Comparison of ENCODE assay signal across 22 cellular contexts in the genomic region with DNA sequence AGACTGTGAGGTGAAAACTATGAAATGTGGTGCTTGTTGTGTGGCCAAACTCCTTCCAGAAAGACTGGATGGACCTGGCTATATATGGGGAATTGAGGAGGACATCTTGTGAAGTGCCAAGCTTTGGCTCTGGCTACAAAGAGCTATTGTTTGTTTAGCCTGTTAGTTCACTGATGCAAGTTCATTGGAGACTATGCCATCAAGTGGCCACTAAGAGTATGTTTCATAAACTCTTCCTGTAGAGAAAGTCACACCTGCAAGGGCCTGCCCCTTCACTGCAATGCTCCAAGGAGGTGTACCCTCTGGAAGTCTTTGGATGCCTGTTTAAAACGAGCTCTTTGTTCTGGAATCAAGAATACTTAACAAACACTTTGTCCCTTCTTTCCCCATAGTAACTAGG.
A peak's percentile ranks its signal among the peaks of the same experiment; 100 is the strongest.
DNase-seq lines count a peak whose midpoint lies in the region; ATAC-seq and TF ChIP-seq lines count a peak whose summit lies in the region.
"Had no signal": no experiment of that assay in that cellular context is flagged by ENCODE, and none has a peak within 500 bp of the region (broad histone marks: within the 10 kb centered on the region; RNA-seq: fewer than 3 reads in every experiment).

No MANE protein-coding gene starts in this region.

- DNase-seq in GM23338 (ENCODE audit: low spot score) (peak; percentile 54), NAMALWA (ENCODE audit: low spot score) (peak; percentile 1), adrenal gland (peak in 1 of 7 donors; percentile 2), neural progenitor cell (ENCODE audit: low spot score) (peak; percentile 15), brain microvascular endothelial cell (no peak), DMS153 (lab: John Stamatoyannopoulos, UW) (no peak)
- DNase-seq: activated CD4-positive, CD25-positive, alpha-beta regulatory T cell treated with anti-CD3 and anti-CD28 coated beads, Interleukin-2, amount 50 U/mL, for 72 hours; activated T-cell treated with anti-CD3 and anti-CD28 coated beads, Interleukin-2, amount 50 U/mL, for 72 hours; effector memory CD8-positive, alpha-beta T cell; H7; naive thymus-derived CD4-positive, alpha-beta T cell; NCI-H187; stimulated activated CD4-positive, alpha-beta T cell treated with anti-CD3 and anti-CD28 coated beads, Interleukin-4, amount 100 ng/mL, for 1 hour; stomach; upper lobe of left lung had no signal

- H3K36me3 ChIP-seq in GM23338 (ENCODE audit: insufficient read depth): no peaks in the 10 kb centered on the region
- H3K36me3 ChIP-seq in adrenal gland (replicated peaks in 1 of 2): no peaks in the 10 kb centered on the region
- H3K36me3 ChIP-seq in neural progenitor cell: no peaks in the 10 kb centered on the region
- H3K36me3 ChIP-seq in brain microvascular endothelial cell (replicated peaks): no peaks in the 10 kb centered on the region
- H3K36me3 ChIP-seq: SJCRH30, stomach, upper lobe of left lung had no signal

- H3K9me2 ChIP-seq in GM23338 (ENCODE audit: insufficient read depth): no peaks in the 10 kb centered on the region

- H3K27ac Mint-ChIP-seq in GM23338 (no peak overlapping the region), neural progenitor cell (no peak overlapping the region)
- H3K27ac Mint-ChIP-seq: activated naive CD4-positive, alpha-beta T cell treated with anti-CD3 and anti-CD28 coated beads, Interleukin-2, amount 50 U/mL, for 24 hours; activated T-cell treated with anti-CD3 and anti-CD28 coated beads, Interleukin-2, amount 50 U/mL, for 72 hours; effector memory CD8-positive, alpha-beta T cell; naive thymus-derived CD4-positive, alpha-beta T cell had no signal

- peak; percentile 52; the same call in 2 of the 3 replicates for ATAC-seq in GM23338
- ATAC-seq in GM21737 (IDR thresholded peaks at IDR 0.05; ENCODE audit: unreplicated experiment): no peak
- no peak for ATAC-seq in HG02884 (IDR thresholded peaks at IDR 0.05; ENCODE audit: unreplicated experiment)
- ATAC-seq: activated T-cell treated with anti-CD3 and anti-CD28 coated beads, Interleukin-2, amount 50 U/mL, for 72 hours; effector memory CD8-positive, alpha-beta T cell; naive thymus-derived CD4-positive, alpha-beta T cell had no signal

- H3K36me3 Mint-ChIP-seq in GM23338 (ENCODE audit: low read depth): peaks cover 9% of the 10 kb centered on the region; the same call in 2 of the 3 replicates
- no peaks in the 10 kb centered on the region for H3K36me3 Mint-ChIP-seq in neural progenitor cell
- H3K36me3 Mint-ChIP-seq: activated naive CD4-positive, alpha-beta T cell treated with anti-CD3 and anti-CD28 coated beads, Interleukin-2, amount 50 U/mL, for 24 hours had no signal

- peak overlapping the region; percentile 30; the same call in 1 of the 2 replicates for H2AFZ ChIP-seq in GM23338
- peak overlapping the region; percentile 40 for H2AFZ ChIP-seq in neural progenitor cell (replicated peaks)
- H2AFZ ChIP-seq: parathyroid adenoma had no signal

- H3K4me2 ChIP-seq in GM23338 (no peak overlapping the region), neural progenitor cell (no peak overlapping the region)

- TF ChIP-seq CTCF in GM23338 (conservative IDR thresholded peaks at IDR 0.05; ENCODE audit: low read depth in 2 of 2) (peak; percentile 37 to 54), adrenal gland (IDR thresholded peaks at IDR 0.05) (peak in 4 of 6 experiments; percentile 11 to 31 (median 18)), neural progenitor cell (IDR thresholded peaks at IDR 0.05) (no peak), brain microvascular endothelial cell (IDR thresholded peaks at IDR 0.05; ENCODE audit: low read depth, low read length, missing control alignments) (no peak)

- WGBS in adrenal gland, 4 donors: 50 to 69% (median 59%) methylated on average over 1 of the region's 1 CpG

- no peak overlapping the region for H3K4me3 ChIP-seq in GM23338
- no peak overlapping the region for H3K4me3 ChIP-seq in adrenal gland
- no peak overlapping the region for H3K4me3 ChIP-seq in neural progenitor cell
- H3K4me3 ChIP-seq in brain microvascular endothelial cell (ENCODE audit: low read depth, low read length): no peak overlapping the region
- H3K4me3 ChIP-seq: SJCRH30, skin epidermis, stomach, upper lobe of left lung had no signal

- H3K27me3 Mint-ChIP-seq in GM23338 (ENCODE audit: insufficient read depth, low read depth, poor library complexity) (peaks cover 2% of the 10 kb centered on the region), neural progenitor cell (ENCODE audit: insufficient read depth, low read depth) (peaks cover 3% of the 10 kb centered on the region)
- H3K27me3 Mint-ChIP-seq: activated naive CD4-positive, alpha-beta T cell treated with anti-CD3 and anti-CD28 coated beads, Interleukin-2, amount 50 U/mL, for 24 hours; effector memory CD8-positive, alpha-beta T cell; naive thymus-derived CD4-positive, alpha-beta T cell had no signal

- intact Hi-C loops in adrenal gland (cut with DNase I): no loop called here

- H3K27me3 ChIP-seq in GM23338 (ENCODE audit: insufficient read depth) (no peaks in the 10 kb centered on the region), adrenal gland (no peaks in the 10 kb centered on the region), neural progenitor cell (no peaks in the 10 kb centered on the region), brain microvascular endothelial cell (replicated peaks) (no peaks in the 10 kb centered on the region)
- H3K27me3 ChIP-seq: SJCRH30, stomach, upper lobe of left lung had no signal

- H3K4me1 ChIP-seq in GM23338 (ENCODE audit: insufficient read depth) (no peaks in the 10 kb centered on the region), adrenal gland (replicated peaks in 1 of 2) (no peaks in the 10 kb centered on the region), neural progenitor cell (no peaks in the 10 kb centered on the region)
- H3K4me1 ChIP-seq: Caco-2, parathyroid adenoma, SJCRH30, stomach, upper lobe of left lung had no signal

- H3K27ac ChIP-seq in GM23338 (ENCODE audit: low read depth) (no peak overlapping the region), adrenal gland (no peak overlapping the region), neural progenitor cell (no peak overlapping the region), brain microvascular endothelial cell (no peak overlapping the region)
- H3K27ac ChIP-seq: parathyroid adenoma, SJCRH30, skin epidermis, stomach, upper lobe of left lung had no signal

- H3K9me3 Mint-ChIP-seq in GM23338 (peaks cover 70% of the 10 kb centered on the region), neural progenitor cell (peaks cover 17% of the 10 kb centered on the region)
- H3K9me3 Mint-ChIP-seq: activated naive CD4-positive, alpha-beta T cell treated with anti-CD3 and anti-CD28 coated beads, Interleukin-2, amount 50 U/mL, for 24 hours had no signal

- in situ Hi-C loops in brain microvascular endothelial cell (cut with HindIII; ENCODE audit: low pct_ligation_motif_present, low sequenced_read_pairs): no loop called here

- H3K9me3 ChIP-seq in adrenal gland (replicated peaks in 1 of 3) (peaks cover 0 to 6% (median 0%) of the 10 kb centered on the region in 3 donors), neural progenitor cell (ENCODE audit: low read depth) (peaks cover 4% of the 10 kb centered on the region)

- H3K4me3 Mint-ChIP-seq in GM23338 (no peak overlapping the region), neural progenitor cell (no peak overlapping the region)
- H3K4me3 Mint-ChIP-seq: activated naive CD4-positive, alpha-beta T cell treated with anti-CD3 and anti-CD28 coated beads, Interleukin-2, amount 50 U/mL, for 24 hours; activated T-cell treated with anti-CD3 and anti-CD28 coated beads, Interleukin-2, amount 50 U/mL, for 72 hours; effector memory CD8-positive, alpha-beta T cell; naive thymus-derived CD4-positive, alpha-beta T cell had no signal

- H4K20me1 ChIP-seq in GM23338 (replicated peaks; ENCODE audit: insufficient read depth): no peaks in the 10 kb centered on the region
- H4K20me1 ChIP-seq in neural progenitor cell (ENCODE audit: low read depth): no peaks in the 10 kb centered on the region

- H3K4me1 Mint-ChIP-seq in GM23338 (no peaks in the 10 kb centered on the region), neural progenitor cell (no peaks in the 10 kb centered on the region)
- H3K4me1 Mint-ChIP-seq: activated naive CD4-positive, alpha-beta T cell treated with anti-CD3 and anti-CD28 coated beads, Interleukin-2, amount 50 U/mL, for 24 hours; naive thymus-derived CD4-positive, alpha-beta T cell had no signal

- H3F3A ChIP-seq in GM23338 (replicated peaks; ENCODE audit: low read depth) (no peaks in the 10 kb centered on the region), neural progenitor cell (ENCODE audit: low read depth) (no peaks in the 10 kb centered on the region)

- H3K79me2 ChIP-seq in GM23338 (replicated peaks; ENCODE audit: insufficient read depth) (no peaks in the 10 kb centered on the region), neural progenitor cell (ENCODE audit: low read depth) (no peaks in the 10 kb centered on the region)
- H3K79me2 ChIP-seq: parathyroid adenoma had no signal

- TF ChIP-seq POLR2A in adrenal gland (IDR thresholded peaks at IDR 0.05): no peak

- H3K9ac ChIP-seq in neural progenitor cell: no peak overlapping the region
- H3K9ac ChIP-seq: parathyroid adenoma had no signal

TF ChIP-seq in GM23338, 12 proteins besides CTCF, POLR2A, EP300 and RAD21 (continues in another document):
- TF ChIP-seq EZH2 (IDR thresholded peaks at IDR 0.05; ENCODE audit: low read depth, unreplicated experiment) (no peak), ZNF114 (CRISPR knock-in tag; IDR thresholded peaks at IDR 0.05) (no peak), ZNF331 (CRISPR knock-in tag; IDR thresholded peaks at IDR 0.05; ENCODE audit: low read depth) (no peak)

Comparison
In these comparisons a context has a peak if more than half of its experiments do, and no peak if none do; other contexts are left out.
1. DNase-seq: peak in GM23338 (single experiment), NAMALWA (single experiment) and neural progenitor cell (single experiment); none in brain microvascular endothelial cell (single experiment) and DMS153 (single experiment).
2. CTCF ChIP-seq: peak in GM23338 (2 of 2) and adrenal gland (4 of 6); none in neural progenitor cell (single experiment) and brain microvascular endothelial cell (single experiment).